13 cellular contexts compared by ENCODE assay signal in genomic region chr3:50534721-50535330, GRCh38. TPM values are rescaled to one million over a fixed set of nuclear protein-coding genes. Genes with fewer than 3 reads are reported as not detected.
"Had no signal": no experiment of that assay in that cellular context is flagged by ENCODE, and none has a peak within 500 bp of the region (broad histone marks: within the 10 kb centered on the region; RNA-seq: fewer than 3 reads in every experiment).

No MANE protein-coding gene starts in this region.

- H3K9me3 ChIP-seq: psoas muscle, right lobe of liver, spleen, upper lobe of left lung had no signal

- H3K36me3 ChIP-seq: right lobe of liver, spleen, upper lobe of left lung had no signal

- DNase-seq: activated CD4-positive, alpha-beta T cell treated with anti-CD3 and anti-CD28 coated beads, Interleukin-2, amount 50 U/mL, for 1 hour; activated CD8-positive, alpha-beta memory T cell treated with anti-CD3 and anti-CD28 coated beads for 24 hours; activated naive CD8-positive, alpha-beta T cell treated with anti-CD3 and anti-CD28 coated beads for 36 hours; aorta; psoas muscle; right lobe of liver; spleen; T-helper 1 cell; T1000; upper lobe of left lung had no signal

- H3K27me3 ChIP-seq: right lobe of liver, upper lobe of left lung had no signal

- H3K27ac ChIP-seq: epithelial cell of prostate, hepatocyte, psoas muscle, right lobe of liver, spleen, upper lobe of left lung had no signal

- H3K4me1 ChIP-seq: psoas muscle, right lobe of liver, spleen had no signal

- H3K4me3 ChIP-seq: hepatocyte, psoas muscle, right lobe of liver, spleen, upper lobe of left lung had no signal

RNA-seq across cellular contexts. Expression of gene CACNA2D2, which starts 31.4 kb away (rescaled TPM):
- total RNA-seq: bronchial epithelial cell had no signal
